ENCODE assay signal across 10 cellular contexts in the genomic region with DNA sequence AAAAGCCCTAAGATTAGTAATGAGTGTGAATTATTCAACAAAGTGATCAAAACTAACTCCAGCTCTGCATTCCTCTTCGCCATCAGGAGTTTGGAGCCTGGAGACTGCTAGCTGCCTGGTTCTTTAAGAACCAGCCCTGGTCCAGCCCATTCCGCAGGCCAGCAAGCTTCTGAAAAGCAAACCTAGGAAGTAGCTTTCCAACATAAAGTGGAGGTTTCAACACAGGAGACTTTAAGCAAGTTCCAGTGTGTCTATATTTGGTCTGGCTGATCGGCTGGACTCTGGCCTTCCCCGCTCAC. TPM values are rescaled to one million over a fixed set of nuclear protein-coding genes. Genes with fewer than 3 reads are reported as not detected.
DNase-seq lines count a peak whose midpoint lies in the region; ATAC-seq and TF ChIP-seq lines count a peak whose summit lies in the region.
"Not testable (repeated sequence)": the region's sequence is repeated elsewhere in the genome, so short reads cannot be mapped to it uniquely, and the experiment has no call there.
"Had no signal": no experiment of that assay in that cellular context is flagged by ENCODE, and none has a peak within 500 bp of the region (broad histone marks: within the 10 kb centered on the region; RNA-seq: fewer than 3 reads in every experiment).

No MANE protein-coding gene starts in this region.

- H3K9ac ChIP-seq in KMS-11, result peak overlapping the region; percentile 76

- peak overlapping the region; percentile 94 for H3K4me3 Mint-ChIP-seq in activated B cell treated with CpG ODN at 0.5 μM for 24 hours
- H3K4me3 Mint-ChIP-seq in MCF 10A (ENCODE audit: unreplicated experiment), result peak overlapping the region; percentile 93
- H3K4me3 Mint-ChIP-seq in memory B cell, result peak overlapping the region; percentile 96

- H3K27me3 ChIP-seq in DOHH2 (ENCODE audit: control insufficient read depth, low read length), result peaks cover 16% of the 10 kb centered on the region
- not testable (repeated sequence) for H3K27me3 ChIP-seq in KMS-11 (ENCODE audit: insufficient read depth, low read depth); vagina

- peak overlapping the region; percentile 49 for H2AFZ ChIP-seq in KMS-11 (ENCODE audit: low read depth)

- H3K27me3 Mint-ChIP-seq in activated B cell treated with CpG ODN at 0.5 μM for 24 hours; MCF 10A (ENCODE audit: insufficient read depth, unreplicated experiment); memory B cell: not testable (repeated sequence)

- peaks cover 17% of the 10 kb centered on the region for H3K4me1 ChIP-seq in DOHH2 (ENCODE audit: control insufficient read depth, low read length)
- not testable (repeated sequence) for H3K4me1 ChIP-seq in KMS-11 (ENCODE audit: low read depth, poor library complexity, severe bottlenecking)
- H3K4me1 ChIP-seq in vagina, result peaks cover 22% of the 10 kb centered on the region

- H3K4me2 ChIP-seq in DOHH2 (ENCODE audit: low read length) (peak overlapping the region; percentile 62), KMS-11 (peak overlapping the region; percentile 21; the same call in 1 of the 2 replicates)

- intact Hi-C loops in activated B cell treated with CpG ODN at 0.5 μM for 24 hours (cut with micrococcal nuclease) (loop anchor here (2.0 to 5.0 kb wide), 3 partner anchors 14 to 512 kb away; a partner anchor contains a TSS), MCF 10A (cut with micrococcal nuclease) (loop anchor here (1.0 to 5.0 kb wide), 2 partner anchors 42 to 64 kb away; no protein-coding TSS in a partner anchor)
- intact Hi-C loops in vagina (cut with DNase I), result not testable (repeated sequence)

- not testable (repeated sequence) for DNase-seq in activated B cell treated with CpG ODN at 0.5 μM for 24 hours; MCF 10A (ENCODE audit: unreplicated experiment); fibroblast of the aortic adventitia (ENCODE audit: low read depth); retinal pigment epithelial cell (ENCODE audit: low read depth); vagina (ENCODE audit: extremely low spot score in 2 of 2)
- DNase-seq in memory B cell (ENCODE audit: low spot score in 2 of 2), result peak in 1 of 2 donors; percentile 27

- not testable (repeated sequence) for H3K9me3 ChIP-seq in DOHH2 (ENCODE audit: control insufficient read depth, insufficient read depth, low read length); vagina

- POLR2A ChIA-PET in activated B cell treated with CpG ODN at 0.5 μM for 24 hours (lab: Charles Lee), result interaction anchor here (0.5 to 2.4 kb wide), 18 partner anchors 14 to 511 kb away, joined by 3 to 20 read pairs (median 4); a partner anchor contains a TSS
- POLR2A ChIA-PET in MCF 10A (lab: Yijun Ruan, JAX), result interaction anchor here (0.7 to 4.8 kb wide), 22 partner anchors 8 to 433 kb away, joined by 3 to 33 read pairs (median 4); a partner anchor contains a TSS

- H3K4me3 ChIP-seq in DOHH2 (ENCODE audit: low read length) (peak overlapping the region; percentile 57), fibroblast of the aortic adventitia (ENCODE audit: low read depth, low read length) (peak overlapping the region; percentile 75), retinal pigment epithelial cell (ENCODE audit: low read length) (peak overlapping the region; percentile 37), vagina (peak overlapping the region; percentile 72 to 83)
- not testable (repeated sequence) for H3K4me3 ChIP-seq in KMS-11 (IDR thresholded peaks at IDR 0.05; ENCODE audit: insufficient read depth, low read depth, low read length)

- H3F3A ChIP-seq in DOHH2 (ENCODE audit: control insufficient read depth, insufficient read depth), result not testable (repeated sequence)

- TSS peak; percentile 54 for BruUV-seq in MCF 10A (replicated peaks; lab: Mats Ljungman, UMichigan)

- TF ChIP-seq CTCF in DOHH2 (IDR thresholded peaks at IDR 0.05; ENCODE audit: low read depth, low read length, poor library complexity, severe bottlenecking); KMS-11 (conservative IDR thresholded peaks at IDR 0.05; ENCODE audit: low read depth, low read length); activated B cell treated with CpG ODN at 0.5 μM for 24 hours (IDR thresholded peaks at IDR 0.05); MCF 10A (IDR thresholded peaks at IDR 0.05; ENCODE audit: unreplicated experiment); fibroblast of the aortic adventitia (IDR thresholded peaks at IDR 0.05; ENCODE audit: insufficient read depth, low read length); retinal pigment epithelial cell (conservative IDR thresholded peaks at IDR 0.05; ENCODE audit: low read depth, low read length); vagina (IDR thresholded peaks at IDR 0.05): not testable (repeated sequence)

- not testable (repeated sequence) for H3K79me2 ChIP-seq in DOHH2 (ENCODE audit: control insufficient read depth, low read length); KMS-11 (ENCODE audit: insufficient read depth, low read depth)

- H4K20me1 ChIP-seq in DOHH2 (ENCODE audit: control insufficient read depth, insufficient read depth, low read depth, low read length); KMS-11 (ENCODE audit: insufficient read depth): not testable (repeated sequence)

- H3K27ac ChIP-seq in DOHH2 (ENCODE audit: low read depth, low read length), result not testable (repeated sequence)
- H3K27ac ChIP-seq in KMS-11 (peak overlapping the region; percentile 45; the same call in 1 of the 2 replicates), vagina (peak overlapping the region; percentile 87)

- peaks cover 36% of the 10 kb centered on the region for H3K4me1 Mint-ChIP-seq in activated B cell treated with CpG ODN at 0.5 μM for 24 hours
- H3K4me1 Mint-ChIP-seq in MCF 10A (ENCODE audit: insufficient read depth, unreplicated experiment), result not testable (repeated sequence)
- peaks cover 24% of the 10 kb centered on the region for H3K4me1 Mint-ChIP-seq in memory B cell

- H3K36me3 Mint-ChIP-seq in activated B cell treated with CpG ODN at 0.5 μM for 24 hours (ENCODE audit: low read depth), result peaks cover 14% of the 10 kb centered on the region
- H3K36me3 Mint-ChIP-seq in MCF 10A (ENCODE audit: insufficient read depth, unreplicated experiment), result peaks cover 23% of the 10 kb centered on the region
- not testable (repeated sequence) for H3K36me3 Mint-ChIP-seq in memory B cell

- not testable (repeated sequence) for ATAC-seq in activated B cell treated with CpG ODN at 0.5 μM for 24 hours (ENCODE audit: low read depth); memory B cell (ENCODE audit: low read depth)

- not testable (repeated sequence) for TF ChIP-seq POLR2A in vagina (IDR thresholded peaks at IDR 0.05)

- H3K36me3 ChIP-seq in DOHH2 (ENCODE audit: control insufficient read depth, low read length); KMS-11 (ENCODE audit: insufficient read depth); vagina: not testable (repeated sequence)

- not testable (repeated sequence) for H3K9me2 ChIP-seq in DOHH2 (replicated peaks; ENCODE audit: control insufficient read depth, low read length)

- CTCF ChIA-PET in activated B cell treated with CpG ODN at 0.5 μM for 24 hours (lab: Charles Lee) (interaction anchor here (1.8 to 2.9 kb wide), 3 partner anchors 60 to 160 kb away, joined by 3 to 16 read pairs (median 12); no protein-coding TSS in a partner anchor), MCF 10A (lab: Yijun Ruan, JAX) (interaction anchor here (1.0 to 4.6 kb wide), 5 partner anchors 31 to 94 kb away, joined by 3 to 32 read pairs (median 3); a partner anchor contains a TSS)

- H3K27ac Mint-ChIP-seq in activated B cell treated with CpG ODN at 0.5 μM for 24 hours (peak overlapping the region; percentile 95), MCF 10A (ENCODE audit: low read depth, unreplicated experiment) (peak overlapping the region; percentile 88), memory B cell (peak overlapping the region; percentile 94)

- not testable (repeated sequence) for H3K9me3 Mint-ChIP-seq in activated B cell treated with CpG ODN at 0.5 μM for 24 hours; MCF 10A (ENCODE audit: unreplicated experiment); memory B cell

RNA-seq across cellular contexts. Expression of a gene that starts 0.2 kb away (rescaled TPM):
- total RNA-seq in activated B cell treated with CpG ODN at 0.5 μM for 24 hours, result 11.1 and 13.8 TPM in 2 replicates
- total RNA-seq in MCF 10A (2022), result 18.5 and 23.4 TPM in 2 replicates
- 8.9 and 74.0 TPM in 2 replicates for total RNA-seq in fibroblast of the aortic adventitia (ENCODE audit: low replicate concordance)
- total RNA-seq in vagina, result 48.1 TPM

RNA-seq across cellular contexts. Expression of a gene that starts 10.1 kb away (rescaled TPM):
- not detected in 2 replicates for total RNA-seq in activated B cell treated with CpG ODN at 0.5 μM for 24 hours
- 0.37 and 1.8 TPM in 2 replicates for total RNA-seq in MCF 10A (2022)
- total RNA-seq in fibroblast of the aortic adventitia (ENCODE audit: low replicate concordance), result 0.18 TPM in 1 of 2 replicates, not detected in the other
- not detected for total RNA-seq in vagina

RNA-seq across cellular contexts. Expression of a gene that starts 22.8 kb away (rescaled TPM):
- total RNA-seq in activated B cell treated with CpG ODN at 0.5 μM for 24 hours, result 0.60 and 1.2 TPM in 2 replicates
- not detected in 2 replicates for total RNA-seq in MCF 10A (2022)
- total RNA-seq in fibroblast of the aortic adventitia (ENCODE audit: low replicate concordance), result 0.72 TPM in 1 of 2 replicates, not detected in the other
- 0.49 TPM for total RNA-seq in vagina

RNA-seq across cellular contexts. Expression of a gene that starts 31.9 kb away (rescaled TPM):
- total RNA-seq in activated B cell treated with CpG ODN at 0.5 μM for 24 hours (2.7 and 3.0 TPM in 2 replicates), MCF 10A (2022) (2.1 and 2.8 TPM in 2 replicates), fibroblast of the aortic adventitia (ENCODE audit: low replicate concordance) (3.9 and 54.0 TPM in 2 replicates), vagina (5.2 TPM)

RNA-seq across cellular contexts. Expression of a gene that starts 43.5 kb away (rescaled TPM):
- total RNA-seq in activated B cell treated with CpG ODN at 0.5 μM for 24 hours, result not detected in 2 replicates
- not detected in 2 replicates for total RNA-seq in MCF 10A (2022)
- total RNA-seq in fibroblast of the aortic adventitia (ENCODE audit: low replicate concordance), result not detected in 2 replicates
- total RNA-seq in vagina, result not detected
- total RNA-seq: frontal cortex, myocyte had no signal
